ENCODE assay signal across 20 cellular contexts in the genomic region with DNA sequence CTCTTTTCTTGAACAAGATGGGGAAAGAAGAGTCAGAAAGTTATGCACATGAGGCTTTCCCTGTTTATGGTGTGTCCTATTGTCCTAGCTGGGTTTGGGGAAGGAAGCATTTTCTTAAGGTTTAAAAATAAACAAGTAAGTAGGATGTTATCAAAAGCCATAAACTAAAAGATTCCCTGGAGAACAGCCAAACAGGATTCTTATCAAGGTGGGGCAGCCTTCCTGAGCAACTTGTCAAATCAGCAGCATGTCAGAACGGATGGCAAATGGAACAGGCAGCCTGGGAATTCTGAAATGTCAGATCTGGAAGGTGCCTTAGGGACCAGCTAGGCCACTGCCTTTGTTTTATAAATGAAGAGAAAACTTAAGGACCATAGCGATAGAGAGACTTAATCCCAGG.
DNase-seq lines count a peak whose midpoint lies in the region; ATAC-seq and TF ChIP-seq lines count a peak whose summit lies in the region.
"Had no signal": no experiment of that assay in that cellular context is flagged by ENCODE, and none has a peak within 500 bp of the region (broad histone marks: within the 10 kb centered on the region; RNA-seq: fewer than 3 reads in every experiment).

No MANE protein-coding gene starts in this region.

- H3K4me3 ChIP-seq in gastrocnemius medialis, result no peak overlapping the region
- H3K4me3 ChIP-seq: GM12878 had no signal

- in situ Hi-C loops in gastrocnemius medialis (cut with MboI; ENCODE audit: low sequenced_read_pairs in 4 of 4), result no loop called here

- H3K36me3 Mint-ChIP-seq in endothelial cell (ENCODE audit: low read depth, unreplicated experiment) (peaks cover 5% of the 10 kb centered on the region), glutamatergic neuron (ENCODE audit: unreplicated experiment) (no peaks in the 10 kb centered on the region)
- H3K36me3 Mint-ChIP-seq: CD14-positive monocyte had no signal

- H3K27me3 Mint-ChIP-seq in endothelial cell (ENCODE audit: unreplicated experiment) (peaks cover 6% of the 10 kb centered on the region), glutamatergic neuron (ENCODE audit: unreplicated experiment) (peaks cover 2% of the 10 kb centered on the region)

- no peaks in the 10 kb centered on the region for H3K4me1 ChIP-seq in gastrocnemius medialis

- intact Hi-C loops in Right ventricle myocardium superior (cut with DNase I) (no loop called here), Right ventricle myocardium inferior (cut with DNase I) (no loop called here), gastrocnemius medialis (cut with DNase I; ENCODE audit: low total_unique reads) (no loop called here), posterior vena cava (cut with DNase I) (no loop called here)

- no peaks in the 10 kb centered on the region for H3K27me3 ChIP-seq in gastrocnemius medialis

- peaks cover 4% of the 10 kb centered on the region for H3K9me3 Mint-ChIP-seq in endothelial cell (ENCODE audit: unreplicated experiment)
- H3K9me3 Mint-ChIP-seq in glutamatergic neuron (ENCODE audit: unreplicated experiment), result no peaks in the 10 kb centered on the region

- no peak for DNase-seq in Right ventricle myocardium superior
- no peak for DNase-seq in Right ventricle myocardium inferior (ENCODE audit: missing footprints)
- DNase-seq in endothelial cell (ENCODE audit: low spot score), result peak; percentile 18
- DNase-seq in left lobe of liver (ENCODE audit: low spot score), result no peak
- no peak for DNase-seq in gastrocnemius medialis
- no peak for DNase-seq in posterior vena cava (ENCODE audit: low spot score)
- no peak for DNase-seq in HT-29 (ENCODE audit: low spot score)
- DNase-seq in glutamatergic neuron, result no peak
- DNase-seq: 8988T, DMS153, GF-D8, GOT3, NCI-H1092 treated with DMSO at 0.1 percent for 48 hours, NCI-H1694, NCI-H510A treated with DMSO at 0.1 percent for 48 hours, NCI-H774, SHP77 had no signal

- H3K4me1 Mint-ChIP-seq in endothelial cell (ENCODE audit: unreplicated experiment) (peaks cover 22% of the 10 kb centered on the region), glutamatergic neuron (ENCODE audit: low read depth, unreplicated experiment) (no peaks in the 10 kb centered on the region)
- H3K4me1 Mint-ChIP-seq: CD14-positive monocyte had no signal

- ATAC-seq in Right ventricle myocardium superior (ENCODE audit: poor library complexity) (peak; percentile 15), Right ventricle myocardium inferior (no peak), left lobe of liver (peak; percentile 16), gastrocnemius medialis (peak; percentile 51 to 70)
- ATAC-seq: GM12878, HCT116 had no signal

- no peak for TF ChIP-seq POLR2A in gastrocnemius medialis (IDR thresholded peaks at IDR 0.05)

- no peaks in the 10 kb centered on the region for H3K36me3 ChIP-seq in gastrocnemius medialis

- no peaks in the 10 kb centered on the region for H3K9me3 ChIP-seq in gastrocnemius medialis

- H3K4me3 Mint-ChIP-seq in endothelial cell (ENCODE audit: unreplicated experiment), result no peak overlapping the region
- H3K4me3 Mint-ChIP-seq in glutamatergic neuron (ENCODE audit: unreplicated experiment), result no peak overlapping the region
- H3K4me3 Mint-ChIP-seq: CD14-positive monocyte had no signal

- H3K27ac Mint-ChIP-seq in endothelial cell (ENCODE audit: unreplicated experiment), result peak overlapping the region; percentile 85
- no peak overlapping the region for H3K27ac Mint-ChIP-seq in glutamatergic neuron (ENCODE audit: unreplicated experiment)
- H3K27ac Mint-ChIP-seq: CD14-positive monocyte had no signal

- H3K27ac ChIP-seq in gastrocnemius medialis, result peak overlapping the region in 2 of 4 donors; percentile 11 to 41

- TF ChIP-seq CTCF in endothelial cell (IDR thresholded peaks at IDR 0.05; ENCODE audit: unreplicated experiment) (no peak), gastrocnemius medialis (IDR thresholded peaks at IDR 0.05 in 4 of 5, conservative IDR thresholded peaks at IDR 0.05 in 1 of 5) (no peak), glutamatergic neuron (IDR thresholded peaks at IDR 0.05; ENCODE audit: partially characterized antibody, unreplicated experiment) (no peak)
